Comparison of ENCODE assay signal across 1 cellular context in genomic region chr10:63707254-63707910, GRCh38.
TF ChIP-seq lines count a peak whose summit lies in the region.

No MANE protein-coding gene starts in this region.

TF ChIP-seq in K562, 482 proteins besides CTCF, POLR2A, EP300 and RAD21 (continued from another document and continues in another):
- no peak for TF ChIP-seq ARID4B (CRISPR knock-in tag; IDR thresholded peaks at IDR 0.05)
- TF ChIP-seq COPS2 (conservative IDR thresholded peaks at IDR 0.05) = no peak
- no peak for TF ChIP-seq ZNF586 (CRISPR knock-in tag; conservative IDR thresholded peaks at IDR 0.05)
- TF ChIP-seq ZBTB11 (CRISPR knock-in tag; IDR thresholded peaks at IDR 0.05) = no peak
- peak; percentile 85 for TF ChIP-seq DPF2 (IDR thresholded peaks at IDR 0.05)
- TF ChIP-seq CBX5 (IDR thresholded peaks at IDR 0.05; ENCODE audit: borderline replicate concordance, low read depth) = no peak
- TF ChIP-seq NFIC (IDR thresholded peaks at IDR 0.05) = peak; percentile 66
- peak; percentile 37 for TF ChIP-seq CBFA2T3 (IDR thresholded peaks at IDR 0.05)
- TF ChIP-seq MITF (IDR thresholded peaks at IDR 0.05) = no peak
- TF ChIP-seq ZBTB2 (IDR thresholded peaks at IDR 0.05) = no peak
- no peak for TF ChIP-seq OTX1 (CRISPR knock-in tag; IDR thresholded peaks at IDR 0.05)
- no peak for TF ChIP-seq ZNF384 (IDR thresholded peaks at IDR 0.05; ENCODE audit: low read depth, low read length)
- TF ChIP-seq RCOR1 (IDR thresholded peaks at IDR 0.05; ENCODE audit: borderline replicate concordance in 1 of 2, low read depth in 2 of 2, low read length in 2 of 2) = peak in 1 of 2 experiments; percentile 14; a peak in 1 of 4 replicates
- no peak for TF ChIP-seq NBN (IDR thresholded peaks at IDR 0.05; ENCODE audit: low read depth)
- no peak for TF ChIP-seq PATZ1 (CRISPR knock-in tag; IDR thresholded peaks at IDR 0.05; ENCODE audit: borderline replicate concordance)
- TF ChIP-seq NCOR1 (IDR thresholded peaks at IDR 0.05) = peak; percentile 49
- no peak for TF ChIP-seq TEAD1 (CRISPR knock-in tag; IDR thresholded peaks at IDR 0.05)
- no peak for TF ChIP-seq ILF3 (IDR thresholded peaks at IDR 0.05; ENCODE audit: borderline replicate concordance)
- TF ChIP-seq, protein P1, sequence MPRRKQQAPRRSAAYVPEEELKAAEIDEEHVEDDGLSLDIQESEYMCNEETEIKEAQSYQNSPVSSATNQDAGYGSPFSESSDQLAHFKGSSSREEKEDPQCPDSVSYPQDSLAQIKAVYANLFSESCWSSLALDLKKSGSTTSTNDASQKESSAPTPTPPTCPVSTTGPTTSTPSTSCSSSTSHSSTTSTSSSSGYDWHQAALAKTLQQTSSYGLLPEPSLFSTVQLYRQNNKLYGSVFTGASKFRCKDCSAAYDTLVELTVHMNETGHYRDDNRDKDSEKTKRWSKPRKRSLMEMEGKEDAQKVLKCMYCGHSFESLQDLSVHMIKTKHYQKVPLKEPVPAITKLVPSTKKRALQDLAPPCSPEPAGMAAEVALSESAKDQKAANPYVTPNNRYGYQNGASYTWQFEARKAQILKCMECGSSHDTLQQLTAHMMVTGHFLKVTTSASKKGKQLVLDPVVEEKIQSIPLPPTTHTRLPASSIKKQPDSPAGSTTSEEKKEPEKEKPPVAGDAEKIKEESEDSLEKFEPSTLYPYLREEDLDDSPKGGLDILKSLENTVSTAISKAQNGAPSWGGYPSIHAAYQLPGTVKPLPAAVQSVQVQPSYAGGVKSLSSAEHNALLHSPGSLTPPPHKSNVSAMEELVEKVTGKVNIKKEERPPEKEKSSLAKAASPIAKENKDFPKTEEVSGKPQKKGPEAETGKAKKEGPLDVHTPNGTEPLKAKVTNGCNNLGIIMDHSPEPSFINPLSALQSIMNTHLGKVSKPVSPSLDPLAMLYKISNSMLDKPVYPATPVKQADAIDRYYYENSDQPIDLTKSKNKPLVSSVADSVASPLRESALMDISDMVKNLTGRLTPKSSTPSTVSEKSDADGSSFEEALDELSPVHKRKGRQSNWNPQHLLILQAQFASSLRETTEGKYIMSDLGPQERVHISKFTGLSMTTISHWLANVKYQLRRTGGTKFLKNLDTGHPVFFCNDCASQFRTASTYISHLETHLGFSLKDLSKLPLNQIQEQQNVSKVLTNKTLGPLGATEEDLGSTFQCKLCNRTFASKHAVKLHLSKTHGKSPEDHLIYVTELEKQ (CRISPR knock-in tag; IDR thresholded peaks at IDR 0.05) = no peak
- TF ChIP-seq TOE1 (IDR thresholded peaks at IDR 0.05; ENCODE audit: borderline replicate concordance) = no peak
- no peak for TF ChIP-seq TOE1 (CRISPR knock-in tag; IDR thresholded peaks at IDR 0.05; ENCODE audit: borderline replicate concordance, low read depth)
- no peak for TF ChIP-seq ZFX (CRISPR knock-in tag; IDR thresholded peaks at IDR 0.05)
- TF ChIP-seq MCM3 (IDR thresholded peaks at IDR 0.05) = no peak
- no peak for TF ChIP-seq YY1 (IDR thresholded peaks at IDR 0.05; ENCODE audit: borderline replicate concordance in 1 of 3, control insufficient read depth in 1 of 3, extremely low read depth in 1 of 3, insufficient read depth in 3 of 3, insufficient read length in 1 of 3, insufficient replicate concordance in 2 of 3, low read depth in 1 of 3, low read length in 2 of 3)
- no peak for TF ChIP-seq RREB1 (CRISPR knock-in tag; IDR thresholded peaks at IDR 0.05)
- no peak for TF ChIP-seq NKRF (IDR thresholded peaks at IDR 0.05; ENCODE audit: borderline replicate concordance)
- no peak for TF ChIP-seq RFX7 (CRISPR knock-in tag; IDR thresholded peaks at IDR 0.05)
- TF ChIP-seq PHTF2 (CRISPR knock-in tag; IDR thresholded peaks at IDR 0.05) = no peak
- no peak for TF ChIP-seq POLR2AphosphoS2 (IDR thresholded peaks at IDR 0.05; ENCODE audit: low read length)
- TF ChIP-seq JUND (IDR thresholded peaks at IDR 0.05; ENCODE audit: borderline replicate concordance, low read depth, low read length) = peak; percentile 96
- peak; percentile 98 for TF ChIP-seq JUND (tag; IDR thresholded peaks at IDR 0.05; ENCODE audit: borderline replicate concordance, low read depth, low read length)
- TF ChIP-seq EP400 (IDR thresholded peaks at IDR 0.05) = peak; percentile 27; the same call in 1 of the 2 replicates
- no peak for TF ChIP-seq ZNF717 (CRISPR knock-in tag; IDR thresholded peaks at IDR 0.05)
